26 cellular contexts compared by ENCODE assay signal in genomic region chr2:34161546-34161945, GRCh38.
DNase-seq lines count a peak whose midpoint lies in the region; ATAC-seq and TF ChIP-seq lines count a peak whose summit lies in the region.
"Had no signal": no experiment of that assay in that cellular context is flagged by ENCODE, and none has a peak within 500 bp of the region (broad histone marks: within the 10 kb centered on the region; RNA-seq: fewer than 3 reads in every experiment).

No MANE protein-coding gene starts in this region.

- H3K4me1 ChIP-seq in SK-N-SH (ENCODE audit: control insufficient read depth in 1 of 2, insufficient read depth in 2 of 2, low read depth in 1 of 2, low read length in 1 of 2) (no peaks in the 10 kb centered on the region), left lung (no peaks in the 10 kb centered on the region)
- H3K4me1 ChIP-seq: BE2C had no signal

- H3K4me3 ChIP-seq in SK-N-SH (ENCODE audit: low read depth in 2 of 2, low read length in 1 of 2) (no peak overlapping the region), left lung (no peak overlapping the region)
- H3K4me3 ChIP-seq: MG63, PC-9 had no signal

- intact Hi-C loops in left lung (cut with DNase I) = no loop called here

- no peaks in the 10 kb centered on the region for H3K9me2 ChIP-seq in SK-N-SH

- H3K9me3 Mint-ChIP-seq in stimulated activated naive CD8-positive, alpha-beta T cell treated with anti-CD3 and anti-CD28 coated beads, Interleukin-15, amount 100 ng/mL, for 72 hours = no peaks in the 10 kb centered on the region

- 0 out of 2 replicates have a peak overlapping the region, but pooled peaks have one; percentile 8 for H2AFZ ChIP-seq in SK-N-SH (ENCODE audit: low read depth)
- H2AFZ ChIP-seq: PC-9 had no signal

- ATAC-seq in SK-N-SH treated with all-trans-retinoic acid at 6 μM for 48 hours = no peak
- ATAC-seq in stimulated activated naive CD8-positive, alpha-beta T cell treated with anti-CD3 and anti-CD28 coated beads, Interleukin-15, amount 100 ng/mL, for 72 hours = no peak
- no peak for ATAC-seq in GM19035 (IDR thresholded peaks at IDR 0.05; ENCODE audit: unreplicated experiment)
- no peak for ATAC-seq in left lung
- no peak for ATAC-seq in HG02642 (IDR thresholded peaks at IDR 0.05; ENCODE audit: poor library complexity, unreplicated experiment)

- no peaks in the 10 kb centered on the region for H3K4me1 Mint-ChIP-seq in stimulated activated naive CD8-positive, alpha-beta T cell treated with anti-CD3 and anti-CD28 coated beads, Interleukin-15, amount 100 ng/mL, for 72 hours
- H3K4me1 Mint-ChIP-seq: CD14-positive monocyte; CD8-positive, alpha-beta memory T cell had no signal

- no peak overlapping the region for H3K4me2 ChIP-seq in SK-N-SH
- H3K4me2 ChIP-seq: PC-9 had no signal

- CTCF ChIA-PET in SK-N-SH (lab: Yijun Ruan, JAX) (no interaction called here), RWPE1 (lab: Yijun Ruan, JAX) (interaction anchor here (0.5 to 0.6 kb wide), 2 partner anchors 63 to 769 kb away, joined by 3 to 4 read pairs; no protein-coding TSS in a partner anchor)

- H3K27me3 ChIP-seq in SK-N-SH (ENCODE audit: insufficient read depth) = no peaks in the 10 kb centered on the region
- H3K27me3 ChIP-seq in left lung = no peaks in the 10 kb centered on the region
- H3K27me3 ChIP-seq: BE2C, MG63 had no signal

- H3K27ac ChIP-seq in SK-N-SH (ENCODE audit: low read depth in 2 of 2, low read length in 1 of 2) = no peak overlapping the region
- H3K27ac ChIP-seq in RWPE1 = no peak overlapping the region
- H3K27ac ChIP-seq in left lung = no peak overlapping the region
- H3K27ac ChIP-seq: 22Rv1, PC-9 had no signal

- no peak overlapping the region for H3K4me3 Mint-ChIP-seq in stimulated activated naive CD8-positive, alpha-beta T cell treated with anti-CD3 and anti-CD28 coated beads, Interleukin-15, amount 100 ng/mL, for 72 hours
- H3K4me3 Mint-ChIP-seq: CD14-positive monocyte; CD8-positive, alpha-beta memory T cell had no signal

- H3F3A ChIP-seq in SK-N-SH (replicated peaks; ENCODE audit: insufficient read depth) = no peaks in the 10 kb centered on the region

- no peak overlapping the region for H3K27ac Mint-ChIP-seq in stimulated activated naive CD8-positive, alpha-beta T cell treated with anti-CD3 and anti-CD28 coated beads, Interleukin-15, amount 100 ng/mL, for 72 hours
- H3K27ac Mint-ChIP-seq: CD14-positive monocyte; CD8-positive, alpha-beta memory T cell had no signal

- H3K27me3 Mint-ChIP-seq in stimulated activated naive CD8-positive, alpha-beta T cell treated with anti-CD3 and anti-CD28 coated beads, Interleukin-15, amount 100 ng/mL, for 72 hours = no peaks in the 10 kb centered on the region

- no peak overlapping the region for H3K9ac ChIP-seq in SK-N-SH

- H3K9me3 ChIP-seq in SK-N-SH (no peaks in the 10 kb centered on the region), left lung (no peaks in the 10 kb centered on the region)
- H3K9me3 ChIP-seq: BE2C, MG63 had no signal

- DNase-seq in SK-N-SH = no peak
- peak; percentile 9 for DNase-seq in RWPE1 (ENCODE audit: low spot score)
- DNase-seq in kidney tubule cell (ENCODE audit: low spot score) = peak; percentile 52
- DNase-seq in stimulated activated naive CD8-positive, alpha-beta T cell treated with anti-CD3 and anti-CD28 coated beads, Interleukin-15, amount 100 ng/mL, for 72 hours = no peak
- no peak for DNase-seq in left lung
- DNase-seq: ACHN; BE2C; Calu3; CD8-positive, alpha-beta memory T cell; DMS79 treated with DMSO at 0.1 percent for 48 hours; GF-D8; KBM-7; MG63; NCI-H1105 treated with DMSO at 0.1 percent for 48 hours; NCI-H146; NCI-H1930; NCI-H446; NCI-H524 treated with DMSO at 0.1 percent for 48 hours; NCI-H774; PC-9; SHP77 treated with DMSO at 0.1 percent for 48 hours had no signal

- no peak for TF ChIP-seq EP300 in SK-N-SH (IDR thresholded peaks at IDR 0.05; ENCODE audit: borderline replicate concordance in 1 of 2, low read depth in 1 of 2, low read length in 1 of 2)

- H4K20me1 ChIP-seq in SK-N-SH (ENCODE audit: insufficient read depth) = no peaks in the 10 kb centered on the region

- no peaks in the 10 kb centered on the region for H3K79me2 ChIP-seq in SK-N-SH (ENCODE audit: insufficient read depth)

- TF ChIP-seq RAD21 in SK-N-SH (IDR thresholded peaks at IDR 0.05; ENCODE audit: low read length) = no peak

- POLR2A ChIA-PET in SK-N-SH (lab: Yijun Ruan, JAX) = no interaction called here
- POLR2A ChIA-PET in RWPE1 (lab: Yijun Ruan, JAX; ENCODE audit: low non-redundant PET) = no interaction called here

- no peaks in the 10 kb centered on the region for H3K36me3 ChIP-seq in SK-N-SH (replicated peaks in 1 of 2; ENCODE audit: control insufficient read depth in 1 of 2, insufficient read depth in 2 of 2, low read length in 1 of 2)
- no peaks in the 10 kb centered on the region for H3K36me3 ChIP-seq in left lung
- H3K36me3 ChIP-seq: BE2C, MG63 had no signal

- TF ChIP-seq CTCF in SK-N-SH (IDR thresholded peaks at IDR 0.05) (no peak), RWPE1 (conservative IDR thresholded peaks at IDR 0.05; ENCODE audit: low read depth) (no peak), left lung (IDR thresholded peaks at IDR 0.05) (no peak)

- WGBS in SK-N-SH (ENCODE audit: low lambda C conversion rate) = 13% methylated on average over 3 of the region's 3 CpGs

TF ChIP-seq in SK-N-SH, 30 proteins besides CTCF, POLR2A, EP300 and RAD21:
- TF ChIP-seq USF1 (IDR thresholded peaks at IDR 0.05; ENCODE audit: borderline replicate concordance, low read depth) = no peak

TF ChIP-seq in SK-N-SH treated with all-trans-retinoic acid at 6 μM for 48 hours, 23 proteins besides CTCF, POLR2A, EP300 and RAD21 (continues in another document):
- TF ChIP-seq OSR1 (CRISPR knock-in tag; IDR thresholded peaks at IDR 0.05) (no peak), TCF4 (CRISPR knock-in tag; IDR thresholded peaks at IDR 0.05; ENCODE audit: borderline replicate concordance) (no peak), PATZ1 (CRISPR knock-in tag; IDR thresholded peaks at IDR 0.05; ENCODE audit: borderline replicate concordance) (no peak), SNAI2 (CRISPR knock-in tag; IDR thresholded peaks at IDR 0.05) (no peak), RARB (CRISPR knock-in tag; IDR thresholded peaks at IDR 0.05) (no peak), ZC3H10 (CRISPR knock-in tag; IDR thresholded peaks at IDR 0.05) (no peak), ZNF70 (CRISPR knock-in tag; IDR thresholded peaks at IDR 0.05) (no peak), ARNTL (CRISPR knock-in tag; IDR thresholded peaks at IDR 0.05; ENCODE audit: borderline replicate concordance, low read depth) (no peak), ZNF565 (CRISPR knock-in tag; conservative IDR thresholded peaks at IDR 0.05; ENCODE audit: low read depth) (no peak)
- TF ChIP-seq, protein P1, sequence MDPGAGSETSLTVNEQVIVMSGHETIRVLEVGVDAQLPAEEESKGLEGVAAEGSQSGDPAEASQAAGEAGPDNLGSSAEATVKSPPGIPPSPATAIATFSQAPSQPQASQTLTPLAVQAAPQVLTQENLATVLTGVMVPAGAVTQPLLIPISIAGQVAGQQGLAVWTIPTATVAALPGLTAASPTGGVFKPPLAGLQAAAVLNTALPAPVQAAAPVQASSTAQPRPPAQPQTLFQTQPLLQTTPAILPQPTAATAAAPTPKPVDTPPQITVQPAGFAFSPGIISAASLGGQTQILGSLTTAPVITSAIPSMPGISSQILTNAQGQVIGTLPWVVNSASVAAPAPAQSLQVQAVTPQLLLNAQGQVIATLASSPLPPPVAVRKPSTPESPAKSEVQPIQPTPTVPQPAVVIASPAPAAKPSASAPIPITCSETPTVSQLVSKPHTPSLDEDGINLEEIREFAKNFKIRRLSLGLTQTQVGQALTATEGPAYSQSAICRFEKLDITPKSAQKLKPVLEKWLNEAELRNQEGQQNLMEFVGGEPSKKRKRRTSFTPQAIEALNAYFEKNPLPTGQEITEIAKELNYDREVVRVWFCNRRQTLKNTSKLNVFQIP (CRISPR knock-in tag; IDR thresholded peaks at IDR 0.05; ENCODE audit: borderline replicate concordance, low read depth) = no peak
- TF ChIP-seq, protein P2, sequence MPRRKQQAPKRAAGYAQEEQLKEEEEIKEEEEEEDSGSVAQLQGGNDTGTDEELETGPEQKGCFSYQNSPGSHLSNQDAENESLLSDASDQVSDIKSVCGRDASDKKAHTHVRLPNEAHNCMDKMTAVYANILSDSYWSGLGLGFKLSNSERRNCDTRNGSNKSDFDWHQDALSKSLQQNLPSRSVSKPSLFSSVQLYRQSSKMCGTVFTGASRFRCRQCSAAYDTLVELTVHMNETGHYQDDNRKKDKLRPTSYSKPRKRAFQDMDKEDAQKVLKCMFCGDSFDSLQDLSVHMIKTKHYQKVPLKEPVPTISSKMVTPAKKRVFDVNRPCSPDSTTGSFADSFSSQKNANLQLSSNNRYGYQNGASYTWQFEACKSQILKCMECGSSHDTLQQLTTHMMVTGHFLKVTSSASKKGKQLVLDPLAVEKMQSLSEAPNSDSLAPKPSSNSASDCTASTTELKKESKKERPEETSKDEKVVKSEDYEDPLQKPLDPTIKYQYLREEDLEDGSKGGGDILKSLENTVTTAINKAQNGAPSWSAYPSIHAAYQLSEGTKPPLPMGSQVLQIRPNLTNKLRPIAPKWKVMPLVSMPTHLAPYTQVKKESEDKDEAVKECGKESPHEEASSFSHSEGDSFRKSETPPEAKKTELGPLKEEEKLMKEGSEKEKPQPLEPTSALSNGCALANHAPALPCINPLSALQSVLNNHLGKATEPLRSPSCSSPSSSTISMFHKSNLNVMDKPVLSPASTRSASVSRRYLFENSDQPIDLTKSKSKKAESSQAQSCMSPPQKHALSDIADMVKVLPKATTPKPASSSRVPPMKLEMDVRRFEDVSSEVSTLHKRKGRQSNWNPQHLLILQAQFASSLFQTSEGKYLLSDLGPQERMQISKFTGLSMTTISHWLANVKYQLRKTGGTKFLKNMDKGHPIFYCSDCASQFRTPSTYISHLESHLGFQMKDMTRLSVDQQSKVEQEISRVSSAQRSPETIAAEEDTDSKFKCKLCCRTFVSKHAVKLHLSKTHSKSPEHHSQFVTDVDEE (CRISPR knock-in tag; IDR thresholded peaks at IDR 0.05) = no peak

Comparison
In these comparisons a context has a peak if more than half of its experiments do, and no peak if none do; other contexts are left out.
1. DNase-seq: peak in RWPE1 (single experiment) and kidney tubule cell (single experiment); none in SK-N-SH (single experiment), stimulated activated naive CD8-positive, alpha-beta T cell treated with anti-CD3 and anti-CD28 coated beads, Interleukin-15, amount 100 ng/mL, for 72 hours (0 of 2) and left lung (0 of 2).